8 cellular contexts compared by ENCODE assay signal in the genomic region with DNA sequence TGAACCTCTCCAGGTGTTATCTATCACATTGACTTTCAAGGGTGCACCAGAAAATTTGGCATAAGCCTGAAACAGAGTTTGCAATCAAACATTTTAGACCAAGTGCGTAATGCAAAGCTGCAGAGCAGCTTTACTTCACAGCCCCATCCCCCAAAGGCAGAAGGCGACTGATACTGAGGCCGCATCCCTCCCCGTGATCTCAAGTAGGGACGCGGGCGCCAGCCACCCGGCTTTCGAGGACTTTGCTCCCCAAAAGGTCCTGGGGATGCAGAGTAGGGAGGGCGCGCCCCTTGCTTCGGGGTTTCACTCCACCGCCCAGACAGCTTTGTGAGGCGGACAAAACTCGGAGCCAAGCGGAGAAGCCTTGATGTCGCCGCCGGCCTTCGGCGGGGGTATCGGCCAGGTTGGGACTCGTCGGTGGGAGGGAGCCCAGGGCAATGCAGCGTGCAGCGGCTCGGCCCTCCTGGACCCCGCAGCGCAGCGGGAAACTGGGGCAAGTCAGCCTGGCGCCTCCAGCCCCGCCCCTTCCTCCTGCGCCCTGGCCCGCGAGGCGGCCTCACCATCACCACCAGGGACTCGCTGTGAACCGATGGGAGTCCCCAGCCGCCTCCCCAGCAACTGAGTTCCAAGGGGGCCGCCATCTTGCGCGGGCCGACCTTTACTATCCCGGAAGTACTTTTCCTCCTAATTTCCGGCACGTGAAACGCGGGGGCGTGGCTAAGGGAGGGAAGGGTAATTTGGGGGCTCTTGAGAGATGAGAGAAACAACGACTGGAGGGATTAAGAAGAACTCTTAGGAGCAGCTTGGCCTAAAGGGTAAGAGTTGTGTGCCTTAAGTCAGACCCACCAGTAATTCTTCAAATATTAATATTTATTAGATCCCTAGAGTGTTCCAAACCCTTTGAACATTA. TPM values are rescaled to one million over a fixed set of nuclear protein-coding genes. Genes with fewer than 3 reads are reported as not detected.
DNase-seq lines count a peak whose midpoint lies in the region; ATAC-seq, FAIRE-seq and TF ChIP-seq lines count a peak whose summit lies in the region.

Gene MTX3 (minus strand): TSS at position 665 of the 910 bp plus-strand sequence. CDS start 24 bp downstream, at position 641.

- H3K4me1 ChIP-seq in A549 = peaks cover 9% of the 10 kb centered on the region; the same call in 1 of the 3 replicates
- peaks cover 13% of the 10 kb centered on the region for H3K4me1 ChIP-seq in keratinocyte (ENCODE audit: control insufficient read depth, extremely low read depth, insufficient read depth, low read length)

- peak within 1 kb of the TSS; percentile 84 for H3K9ac ChIP-seq in keratinocyte (ENCODE audit: control insufficient read depth, extremely low read depth, insufficient read depth, low read length)

- CTCF ChIA-PET in A549 (lab: Yijun Ruan, JAX) = interaction anchor here (1.4 kb wide), 1 partner anchor 92 kb away, joined by 7 read pairs; no protein-coding TSS in a partner anchor

- no peak for FAIRE-seq in A549 (lab: Jason Lieb, UNC)
- no peak for FAIRE-seq in keratinocyte (lab: Jason Lieb, UNC)

- TF ChIP-seq RAD21 in A549 (conservative IDR thresholded peaks at IDR 0.05 in 1 of 2, IDR thresholded peaks at IDR 0.05 in 1 of 2) = no peak

- peaks cover 2% of the 10 kb centered on the region for H3K9me1 ChIP-seq in keratinocyte (ENCODE audit: control insufficient read depth, extremely low read depth, insufficient read depth, low read length)

- peak; percentile 75 to 86 for DNase-seq in A549 (ENCODE audit: low read depth in 1 of 2, low spot score in 1 of 2)
- peak; percentile 84 to 87 for DNase-seq in NCI-H446 (lab: John Stamatoyannopoulos, UW)
- DNase-seq in activated CD4-positive, CD25-positive, alpha-beta regulatory T cell treated with anti-CD3 and anti-CD28 coated beads, Interleukin-2, amount 50 U/mL, for 72 hours = peak; percentile 84
- DNase-seq in cerebellar nuclear complex (lab: John Stamatoyannopoulos, UW) = peak; percentile 8 to 60
- peak; percentile 15 for DNase-seq in keratinocyte (ENCODE audit: low read depth, low spot score)
- peak; percentile 82 to 87 (median 84) for DNase-seq in stimulated activated CD4-positive, alpha-beta T cell treated with anti-CD3 and anti-CD28 coated beads, Interleukin-12 subunit alpha, Interleukin-12 subunit beta, amount 100 ng/mL, for 48 hours (ENCODE audit: low read depth in 2 of 3, low spot score in 1 of 3)

- H3K27ac ChIP-seq in A549 (peak within 1 kb of the TSS; percentile 80 to 95), keratinocyte (ENCODE audit: control insufficient read depth, insufficient read depth, low read length) (peak within 1 kb of the TSS; percentile 55)

- H3K36me3 ChIP-seq in keratinocyte (ENCODE audit: control insufficient read depth in 2 of 2, extremely low read depth in 1 of 2, insufficient read depth in 2 of 2, low read length in 2 of 2) = peaks cover 2 to 3% of the 10 kb centered on the region in 2 experiments

- TF ChIP-seq EP300 in A549 (IDR thresholded peaks at IDR 0.05) = no peak

- ATAC-seq in A549 (peak; percentile 99), GM18870 (IDR thresholded peaks at IDR 0.05; ENCODE audit: unreplicated experiment) (peak; percentile 65), HG03135 (IDR thresholded peaks at IDR 0.05; ENCODE audit: unreplicated experiment) (peak; percentile 90)

- H2AFZ ChIP-seq in keratinocyte (ENCODE audit: control insufficient read depth, low read length) = peak within 1 kb of the TSS; percentile 81

- H3K4me3 ChIP-seq in A549 = peak within 1 kb of the TSS; percentile 86
- H3K4me3 ChIP-seq in keratinocyte (ENCODE audit: control insufficient read depth in 2 of 3, extremely low read depth in 1 of 3, insufficient read depth in 2 of 3, low read depth in 1 of 3, low read length in 3 of 3) = peak within 1 kb of the TSS; percentile 89 to 98 (median 92)

- peak; percentile 68 for TF ChIP-seq POLR2A in A549 (IDR thresholded peaks at IDR 0.05; ENCODE audit: low read length)

- H3K79me2 ChIP-seq in keratinocyte (ENCODE audit: control insufficient read depth, insufficient read depth, low read length) = peaks cover 9% of the 10 kb centered on the region

- TF ChIP-seq CTCF in A549 (IDR thresholded peaks at IDR 0.05) (no peak), keratinocyte (optimal IDR thresholded peaks at IDR 0.05 in 1 of 3, IDR thresholded peaks at IDR 0.05 in 1 of 3, conservative IDR thresholded peaks at IDR 0.05 in 1 of 3; ENCODE audit: extremely low read depth in 1 of 3, insufficient read depth in 2 of 3, low read length in 3 of 3) (no peak)

- dilution Hi-C loops in keratinocyte (cut with MboI; ENCODE audit: extremely low pct_ligation_motif_present, low sequenced_read_pairs) = no loop called here

- POLR2A ChIA-PET in A549 (lab: Yijun Ruan, JAX) = interaction anchor here (0.5 kb wide), 1 partner anchor 54 kb away, joined by 3 read pairs; no protein-coding TSS in a partner anchor

- H3K9me3 ChIP-seq in A549 = peaks cover 10% of the 10 kb centered on the region
- H3K9me3 ChIP-seq in keratinocyte (ENCODE audit: control insufficient read depth, low read depth, low read length) = no peaks in the 10 kb centered on the region

- H4K20me1 ChIP-seq in keratinocyte (ENCODE audit: control insufficient read depth, extremely low read depth, insufficient read depth, low read length) = no peaks in the 10 kb centered on the region

- no peaks in the 10 kb centered on the region for H3K27me3 ChIP-seq in keratinocyte (ENCODE audit: control insufficient read depth, extremely low read depth, insufficient read depth, low read length)

- 4% methylated on average over 27 of the region's 50 CpGs for WGBS in A549 (ENCODE audit: missing lambda C conversion rate)

- H3K4me2 ChIP-seq in A549 (peak within 1 kb of the TSS; percentile 87), keratinocyte (ENCODE audit: control insufficient read depth, extremely low read depth, insufficient read depth, low read depth, low read length) (peak within 1 kb of the TSS; percentile 100)

TF ChIP-seq in A549, 52 proteins besides CTCF, POLR2A, EP300 and RAD21 (continues in another document):
- no peak for TF ChIP-seq FOSL2 (IDR thresholded peaks at IDR 0.05)
- TF ChIP-seq FOSL2 (CRISPR knock-in tag; IDR thresholded peaks at IDR 0.05) = no peak
- peak; percentile 83 for TF ChIP-seq EHMT2 (IDR thresholded peaks at IDR 0.05; ENCODE audit: low read depth)
- TF ChIP-seq CBX2 (IDR thresholded peaks at IDR 0.05; ENCODE audit: borderline replicate concordance, low read depth) = no peak
- no peak for TF ChIP-seq ATOH8 (CRISPR knock-in tag; IDR thresholded peaks at IDR 0.05; ENCODE audit: low read depth)
- TF ChIP-seq HDAC2 (IDR thresholded peaks at IDR 0.05) = no peak
- TF ChIP-seq KDM5A (IDR thresholded peaks at IDR 0.05) = peak; percentile 96
- 0 out of 2 replicates have a peak, but pooled peaks have one; percentile 49 for TF ChIP-seq NPAS2 (CRISPR knock-in tag; IDR thresholded peaks at IDR 0.05; ENCODE audit: borderline replicate concordance)
- no peak for TF ChIP-seq RNF2 (IDR thresholded peaks at IDR 0.05; ENCODE audit: borderline replicate concordance, low read depth)
- no peak for TF ChIP-seq CHD4 (IDR thresholded peaks at IDR 0.05; ENCODE audit: borderline replicate concordance)
- TF ChIP-seq HOXB13 (CRISPR knock-in tag; IDR thresholded peaks at IDR 0.05; ENCODE audit: low read depth) = peak; percentile 42; the same call in 1 of the 2 replicates
- no peak for TF ChIP-seq CHD2 (IDR thresholded peaks at IDR 0.05; ENCODE audit: low read length, partially characterized antibody)
- TF ChIP-seq FOXS1 (CRISPR knock-in tag; IDR thresholded peaks at IDR 0.05) = no peak
- peak; percentile 62 for TF ChIP-seq BHLHE40 (IDR thresholded peaks at IDR 0.05; ENCODE audit: low read depth, low read length)
- TF ChIP-seq NFE2L2 (conservative IDR thresholded peaks at IDR 0.05; ENCODE audit: low read length) = no peak
- no peak for TF ChIP-seq PBX3 (IDR thresholded peaks at IDR 0.05)
- 0 out of 2 replicates have a peak, but pooled peaks have one; percentile 63 for TF ChIP-seq HOXB5 (CRISPR knock-in tag; IDR thresholded peaks at IDR 0.05)
- no peak for TF ChIP-seq KDM1A (IDR thresholded peaks at IDR 0.05; ENCODE audit: low read depth)
- TF ChIP-seq MYC (IDR thresholded peaks at IDR 0.05; ENCODE audit: borderline replicate concordance, low read length) = no peak
- no peak for TF ChIP-seq RCOR1 (IDR thresholded peaks at IDR 0.05; ENCODE audit: low read depth, low read length)

RNA-seq across cellular contexts. Expression of gene MTX3, which starts in this region (rescaled TPM):
- polyA plus RNA-seq in A549 (2011; rRNA removed) = 15.8 and 19.1 TPM in 2 replicates
- polyA plus RNA-seq in A549 (2012; cell fraction: cytosol; rRNA removed) = 3.2 and 3.8 TPM in 2 replicates
- 2.8 and 5.6 TPM in 2 replicates for polyA plus RNA-seq in A549 (2012; cell fraction: nucleus; rRNA removed)
- 7.4 to 8.1 TPM (median 8.0 TPM) in 3 replicates for polyA plus RNA-seq in A549 (2017; fragmentation: RNase III; extraction: RNeasy Plus Mini Kit Qiagen cat#74134 plus additional on column Dnase treatment)
- polyA minus RNA-seq in A549 (2011; rRNA and poly(A)+ RNA removed) = 9.1 and 11.2 TPM in 2 replicates
- polyA plus RNA-seq in keratinocyte = 10.0 to 14.3 TPM (median 11.1 TPM) in 3 replicates
- polyA plus RNA-seq in keratinocyte (2011; ENCODE audit: low read depth) = 3.3 TPM
- 5.1 and 10.2 TPM in 2 replicates for polyA plus RNA-seq in keratinocyte (2011; cell fraction: cytosol; rRNA removed)
- polyA plus RNA-seq in keratinocyte (2011; cell fraction: nucleus; rRNA removed) = 12.9 and 16.7 TPM in 2 replicates
- polyA plus RNA-seq in keratinocyte (2012; ENCODE audit: low replicate concordance) = 5.9 and 7.5 TPM in 2 replicates
- polyA minus RNA-seq in keratinocyte = 6.7 to 13.5 TPM (median 9.8 TPM) in 3 replicates
- 9.6 TPM for polyA minus RNA-seq in keratinocyte (2011; cell fraction: cytosol; rRNA and poly(A)+ RNA removed)
- polyA minus RNA-seq in keratinocyte (2011; cell fraction: nucleus; rRNA and poly(A)+ RNA removed) = 9.5 and 16.8 TPM in 2 replicates

Comparison
In these comparisons a context has a peak if more than half of its experiments do, and no peak if none do; other contexts are left out.
1. Peak in every context shown above with its lines: DNase-seq, ATAC-seq, H3K4me3 ChIP-seq and H3K27ac ChIP-seq.
2. DNase-seq: peak in every context shown above with its lines; median percentile 86 in NCI-H446; 84 in activated CD4-positive, CD25-positive, alpha-beta regulatory T cell treated with anti-CD3 and anti-CD28 coated beads, Interleukin-2, amount 50 U/mL, for 72 hours; 84 in stimulated activated CD4-positive, alpha-beta T cell treated with anti-CD3 and anti-CD28 coated beads, Interleukin-12 subunit alpha, Interleukin-12 subunit beta, amount 100 ng/mL, for 48 hours; 80 in A549; 34 in cerebellar nuclear complex; 15 in keratinocyte.